In the genomic region with DNA sequence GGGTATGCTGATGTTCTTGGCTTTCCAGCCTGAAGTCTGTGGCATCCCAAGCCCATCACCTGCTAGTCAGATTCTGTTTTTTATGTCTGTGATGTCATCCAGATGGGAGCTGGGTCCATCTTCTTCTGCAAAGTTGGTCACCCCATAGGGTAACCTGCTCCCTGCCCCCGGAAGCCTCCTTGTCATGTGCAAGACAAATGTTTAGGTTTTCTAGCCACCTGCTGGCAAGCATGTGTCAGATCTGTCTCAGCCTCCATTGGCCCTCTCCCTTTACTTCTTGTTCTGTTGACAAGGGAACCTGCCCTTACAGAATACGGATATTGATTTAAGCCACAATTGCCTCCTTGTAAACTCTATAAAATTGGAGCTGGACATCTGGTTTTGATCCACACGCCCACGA, we compare ENCODE assay signal across 19 cellular contexts. TPM values are rescaled to one million over a fixed set of nuclear protein-coding genes. Genes with fewer than 3 reads are reported as not detected.
DNase-seq lines count a peak whose midpoint lies in the region; FAIRE-seq and TF ChIP-seq lines count a peak whose summit lies in the region.
"Had no signal": no experiment of that assay in that cellular context is flagged by ENCODE, and none has a peak within 500 bp of the region (broad histone marks: within the 10 kb centered on the region; RNA-seq: fewer than 3 reads in every experiment).

No MANE protein-coding gene starts in this region.

- H3K79me2 ChIP-seq in keratinocyte (ENCODE audit: control insufficient read depth, insufficient read depth, low read length), result no peaks in the 10 kb centered on the region

- no peak for FAIRE-seq in keratinocyte (lab: Jason Lieb, UNC)
- FAIRE-seq: endometrium, small intestine had no signal

- peak; percentile 22 for TF ChIP-seq CTCF in HFF-Myc (IDR thresholded peaks at IDR 0.05; ENCODE audit: low read depth, low read length, missing control alignments)
- peak; percentile 14 to 31 (median 16) for TF ChIP-seq CTCF in keratinocyte (optimal IDR thresholded peaks at IDR 0.05 in 1 of 3, IDR thresholded peaks at IDR 0.05 in 1 of 3, conservative IDR thresholded peaks at IDR 0.05 in 1 of 3; ENCODE audit: extremely low read depth in 1 of 3, insufficient read depth in 2 of 3, low read length in 3 of 3)

- H3K9me1 ChIP-seq in keratinocyte (ENCODE audit: control insufficient read depth, extremely low read depth, insufficient read depth, low read length), result no peaks in the 10 kb centered on the region

- H3K27me3 ChIP-seq in keratinocyte (ENCODE audit: control insufficient read depth, extremely low read depth, insufficient read depth, low read length), result peaks cover 25% of the 10 kb centered on the region

- no peaks in the 10 kb centered on the region for H3K36me3 ChIP-seq in keratinocyte (ENCODE audit: control insufficient read depth in 2 of 2, extremely low read depth in 1 of 2, insufficient read depth in 2 of 2, low read length in 2 of 2)
- H3K36me3 ChIP-seq: BE2C, suprapubic skin had no signal

- no peak overlapping the region for H3K4me2 ChIP-seq in keratinocyte (ENCODE audit: control insufficient read depth, extremely low read depth, insufficient read depth, low read depth, low read length)

- H4K20me1 ChIP-seq in keratinocyte (ENCODE audit: control insufficient read depth, extremely low read depth, insufficient read depth, low read length), result no peaks in the 10 kb centered on the region

- no peaks in the 10 kb centered on the region for H3K9me3 ChIP-seq in keratinocyte (ENCODE audit: control insufficient read depth, low read depth, low read length)
- H3K9me3 ChIP-seq: BE2C, suprapubic skin had no signal

- DNase-seq in DMS53 (lab: John Stamatoyannopoulos, UW) (peak; percentile 87), HFF-Myc (ENCODE audit: extremely low read depth, low read depth) (peak; percentile 66), RPMI8226 (peak; percentile 62), keratinocyte (ENCODE audit: low read depth, low spot score) (no peak), dermis blood vessel endothelial cell (no peak), NCI-H1694 (lab: John Stamatoyannopoulos, UW) (no peak)
- no peak for DNase-seq in effector CD8-positive, alpha-beta T cell (lab: John Stamatoyannopoulos, UW)
- no peak for DNase-seq in stimulated activated naive CD4-positive, alpha-beta T cell (lab: John Stamatoyannopoulos, UW)
- DNase-seq: activated CD4-positive, alpha-beta T cell treated with anti-CD3 and anti-CD28 coated beads for 48 hours; BE2C; hypothalamus; mesenchymal stem cell; NK-92 treated with Interleukin-12 subunit alpha and Interleukin-12 subunit beta, amount 100 ng/mL, for 24 hours had no signal

- H3K4me3 ChIP-seq in HFF-Myc (replicated peaks; ENCODE audit: low read depth, low read length), result no peak overlapping the region
- no peak overlapping the region for H3K4me3 ChIP-seq in keratinocyte (ENCODE audit: control insufficient read depth in 2 of 3, extremely low read depth in 1 of 3, insufficient read depth in 2 of 3, low read depth in 1 of 3, low read length in 3 of 3)
- H3K4me3 ChIP-seq: suprapubic skin had no signal

- dilution Hi-C loops in keratinocyte (cut with MboI; ENCODE audit: extremely low pct_ligation_motif_present, low sequenced_read_pairs), result no loop called here

- H3K9ac ChIP-seq in keratinocyte (ENCODE audit: control insufficient read depth, extremely low read depth, insufficient read depth, low read length), result no peak overlapping the region

- no peaks in the 10 kb centered on the region for H3K4me1 ChIP-seq in keratinocyte (ENCODE audit: control insufficient read depth, extremely low read depth, insufficient read depth, low read length)
- H3K4me1 ChIP-seq: BE2C, suprapubic skin had no signal

- H2AFZ ChIP-seq in keratinocyte (ENCODE audit: control insufficient read depth, low read length), result no peak overlapping the region

- no peak overlapping the region for H3K27ac ChIP-seq in keratinocyte (ENCODE audit: control insufficient read depth, insufficient read depth, low read length)
- H3K27ac ChIP-seq: RWPE1, suprapubic skin had no signal

RNA-seq across cellular contexts. Expression of a gene that starts 7.4 kb away (rescaled TPM):
- not detected in 3 replicates for polyA plus RNA-seq in keratinocyte
- 0.79 TPM for polyA plus RNA-seq in keratinocyte (2011; ENCODE audit: low read depth)
- polyA plus RNA-seq in keratinocyte (2011; cell fraction: cytosol; rRNA removed), result not detected in 2 replicates
- polyA plus RNA-seq in keratinocyte (2011; cell fraction: nucleus; rRNA removed), result not detected in 2 replicates
- not detected in 2 replicates for polyA plus RNA-seq in keratinocyte (2012; ENCODE audit: low replicate concordance)
- polyA minus RNA-seq in keratinocyte, result not detected in 3 replicates
- not detected for polyA minus RNA-seq in keratinocyte (2011; cell fraction: cytosol; rRNA and poly(A)+ RNA removed)
- not detected in 2 replicates for polyA minus RNA-seq in keratinocyte (2011; cell fraction: nucleus; rRNA and poly(A)+ RNA removed)
- total RNA-seq in dermis blood vessel endothelial cell, result 0.34 TPM in 1 of 2 replicates, not detected in the other
- total RNA-seq: kidney epithelial cell; natural killer cell treated with Interleukin-12 subunit alpha and Interleukin-12 subunit beta and Interleukin-15 and Interleukin-18, amount 100 ng/mL, for 72 hours had no signal

Comparison
In these comparisons a context has a peak if more than half of its experiments do, and no peak if none do; other contexts are left out.
1. DNase-seq: peak in DMS53 (single experiment), HFF-Myc (single experiment) and RPMI8226 (single experiment); none in keratinocyte (single experiment), dermis blood vessel endothelial cell (single experiment), effector CD8-positive, alpha-beta T cell (single experiment), NCI-H1694 (single experiment) and stimulated activated naive CD4-positive, alpha-beta T cell (0 of 6).